In the genomic region with DNA sequence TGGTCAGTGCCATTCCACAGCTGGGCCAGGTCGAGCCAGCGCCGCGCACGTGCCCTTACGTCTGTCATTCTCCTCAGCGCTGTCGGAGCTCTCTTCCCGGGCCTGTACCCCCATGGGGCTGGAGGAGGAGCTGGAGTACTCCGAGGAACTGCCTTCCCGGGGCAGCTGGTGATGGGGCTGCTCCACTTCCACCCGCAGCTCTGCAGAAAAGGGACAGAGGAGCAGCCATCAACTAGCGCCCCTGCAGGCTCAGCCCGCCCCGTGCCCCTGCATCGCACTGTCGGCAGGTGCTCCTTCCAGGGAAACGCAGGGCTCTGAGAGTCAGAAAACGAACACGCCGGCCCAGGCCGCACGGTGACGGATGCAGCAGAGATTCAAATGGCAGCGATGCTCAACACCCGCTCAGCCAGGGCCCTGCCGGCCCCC, we compare ENCODE assay signal across 2 cellular contexts.
A peak's percentile ranks its signal among the peaks of the same experiment; 100 is the strongest.
TF ChIP-seq lines count a peak whose summit lies in the region.

No MANE protein-coding gene starts in this region.

TF ChIP-seq in K562, 482 proteins besides CTCF, POLR2A, EP300 and RAD21:
- peak; percentile 10 for TF ChIP-seq RBM22 (IDR thresholded peaks at IDR 0.05; ENCODE audit: low read depth, low read length, poor library complexity, severe bottlenecking)
- no peak for TF ChIP-seq CAMTA2 (CRISPR knock-in tag; conservative IDR thresholded peaks at IDR 0.05)

TF ChIP-seq in H1, 55 proteins besides CTCF, POLR2A, EP300 and RAD21:
- TF ChIP-seq BRCA1 (IDR thresholded peaks at IDR 0.05; ENCODE audit: low read depth, low read length): no peak
- no peak for TF ChIP-seq SIX5 (IDR thresholded peaks at IDR 0.05; ENCODE audit: low read depth, low read length)
- no peak for TF ChIP-seq JUN (IDR thresholded peaks at IDR 0.05; ENCODE audit: low read depth, low read length)
- TF ChIP-seq MAFK (IDR thresholded peaks at IDR 0.05; ENCODE audit: low read depth, low read length): no peak
- TF ChIP-seq CTBP2 (IDR thresholded peaks at IDR 0.05; ENCODE audit: borderline replicate concordance, insufficient read depth, insufficient read length, low read length): no peak
- TF ChIP-seq RNF2 (IDR thresholded peaks at IDR 0.05; ENCODE audit: borderline replicate concordance, low read depth, low read length, missing control alignments, poor library complexity, severe bottlenecking): no peak
- TF ChIP-seq TAF7 (optimal IDR thresholded peaks at IDR 0.05; ENCODE audit: borderline replicate concordance, low read depth, low read length): no peak
- no peak for TF ChIP-seq PHF8 (conservative IDR thresholded peaks at IDR 0.05; ENCODE audit: low read depth, low read length)
- TF ChIP-seq SRF (IDR thresholded peaks at IDR 0.05; ENCODE audit: low read depth, low read length): no peak
- no peak for TF ChIP-seq KDM4A (IDR thresholded peaks at IDR 0.05; ENCODE audit: low read depth, low read length, severe bottlenecking)
- TF ChIP-seq, protein P1, sequence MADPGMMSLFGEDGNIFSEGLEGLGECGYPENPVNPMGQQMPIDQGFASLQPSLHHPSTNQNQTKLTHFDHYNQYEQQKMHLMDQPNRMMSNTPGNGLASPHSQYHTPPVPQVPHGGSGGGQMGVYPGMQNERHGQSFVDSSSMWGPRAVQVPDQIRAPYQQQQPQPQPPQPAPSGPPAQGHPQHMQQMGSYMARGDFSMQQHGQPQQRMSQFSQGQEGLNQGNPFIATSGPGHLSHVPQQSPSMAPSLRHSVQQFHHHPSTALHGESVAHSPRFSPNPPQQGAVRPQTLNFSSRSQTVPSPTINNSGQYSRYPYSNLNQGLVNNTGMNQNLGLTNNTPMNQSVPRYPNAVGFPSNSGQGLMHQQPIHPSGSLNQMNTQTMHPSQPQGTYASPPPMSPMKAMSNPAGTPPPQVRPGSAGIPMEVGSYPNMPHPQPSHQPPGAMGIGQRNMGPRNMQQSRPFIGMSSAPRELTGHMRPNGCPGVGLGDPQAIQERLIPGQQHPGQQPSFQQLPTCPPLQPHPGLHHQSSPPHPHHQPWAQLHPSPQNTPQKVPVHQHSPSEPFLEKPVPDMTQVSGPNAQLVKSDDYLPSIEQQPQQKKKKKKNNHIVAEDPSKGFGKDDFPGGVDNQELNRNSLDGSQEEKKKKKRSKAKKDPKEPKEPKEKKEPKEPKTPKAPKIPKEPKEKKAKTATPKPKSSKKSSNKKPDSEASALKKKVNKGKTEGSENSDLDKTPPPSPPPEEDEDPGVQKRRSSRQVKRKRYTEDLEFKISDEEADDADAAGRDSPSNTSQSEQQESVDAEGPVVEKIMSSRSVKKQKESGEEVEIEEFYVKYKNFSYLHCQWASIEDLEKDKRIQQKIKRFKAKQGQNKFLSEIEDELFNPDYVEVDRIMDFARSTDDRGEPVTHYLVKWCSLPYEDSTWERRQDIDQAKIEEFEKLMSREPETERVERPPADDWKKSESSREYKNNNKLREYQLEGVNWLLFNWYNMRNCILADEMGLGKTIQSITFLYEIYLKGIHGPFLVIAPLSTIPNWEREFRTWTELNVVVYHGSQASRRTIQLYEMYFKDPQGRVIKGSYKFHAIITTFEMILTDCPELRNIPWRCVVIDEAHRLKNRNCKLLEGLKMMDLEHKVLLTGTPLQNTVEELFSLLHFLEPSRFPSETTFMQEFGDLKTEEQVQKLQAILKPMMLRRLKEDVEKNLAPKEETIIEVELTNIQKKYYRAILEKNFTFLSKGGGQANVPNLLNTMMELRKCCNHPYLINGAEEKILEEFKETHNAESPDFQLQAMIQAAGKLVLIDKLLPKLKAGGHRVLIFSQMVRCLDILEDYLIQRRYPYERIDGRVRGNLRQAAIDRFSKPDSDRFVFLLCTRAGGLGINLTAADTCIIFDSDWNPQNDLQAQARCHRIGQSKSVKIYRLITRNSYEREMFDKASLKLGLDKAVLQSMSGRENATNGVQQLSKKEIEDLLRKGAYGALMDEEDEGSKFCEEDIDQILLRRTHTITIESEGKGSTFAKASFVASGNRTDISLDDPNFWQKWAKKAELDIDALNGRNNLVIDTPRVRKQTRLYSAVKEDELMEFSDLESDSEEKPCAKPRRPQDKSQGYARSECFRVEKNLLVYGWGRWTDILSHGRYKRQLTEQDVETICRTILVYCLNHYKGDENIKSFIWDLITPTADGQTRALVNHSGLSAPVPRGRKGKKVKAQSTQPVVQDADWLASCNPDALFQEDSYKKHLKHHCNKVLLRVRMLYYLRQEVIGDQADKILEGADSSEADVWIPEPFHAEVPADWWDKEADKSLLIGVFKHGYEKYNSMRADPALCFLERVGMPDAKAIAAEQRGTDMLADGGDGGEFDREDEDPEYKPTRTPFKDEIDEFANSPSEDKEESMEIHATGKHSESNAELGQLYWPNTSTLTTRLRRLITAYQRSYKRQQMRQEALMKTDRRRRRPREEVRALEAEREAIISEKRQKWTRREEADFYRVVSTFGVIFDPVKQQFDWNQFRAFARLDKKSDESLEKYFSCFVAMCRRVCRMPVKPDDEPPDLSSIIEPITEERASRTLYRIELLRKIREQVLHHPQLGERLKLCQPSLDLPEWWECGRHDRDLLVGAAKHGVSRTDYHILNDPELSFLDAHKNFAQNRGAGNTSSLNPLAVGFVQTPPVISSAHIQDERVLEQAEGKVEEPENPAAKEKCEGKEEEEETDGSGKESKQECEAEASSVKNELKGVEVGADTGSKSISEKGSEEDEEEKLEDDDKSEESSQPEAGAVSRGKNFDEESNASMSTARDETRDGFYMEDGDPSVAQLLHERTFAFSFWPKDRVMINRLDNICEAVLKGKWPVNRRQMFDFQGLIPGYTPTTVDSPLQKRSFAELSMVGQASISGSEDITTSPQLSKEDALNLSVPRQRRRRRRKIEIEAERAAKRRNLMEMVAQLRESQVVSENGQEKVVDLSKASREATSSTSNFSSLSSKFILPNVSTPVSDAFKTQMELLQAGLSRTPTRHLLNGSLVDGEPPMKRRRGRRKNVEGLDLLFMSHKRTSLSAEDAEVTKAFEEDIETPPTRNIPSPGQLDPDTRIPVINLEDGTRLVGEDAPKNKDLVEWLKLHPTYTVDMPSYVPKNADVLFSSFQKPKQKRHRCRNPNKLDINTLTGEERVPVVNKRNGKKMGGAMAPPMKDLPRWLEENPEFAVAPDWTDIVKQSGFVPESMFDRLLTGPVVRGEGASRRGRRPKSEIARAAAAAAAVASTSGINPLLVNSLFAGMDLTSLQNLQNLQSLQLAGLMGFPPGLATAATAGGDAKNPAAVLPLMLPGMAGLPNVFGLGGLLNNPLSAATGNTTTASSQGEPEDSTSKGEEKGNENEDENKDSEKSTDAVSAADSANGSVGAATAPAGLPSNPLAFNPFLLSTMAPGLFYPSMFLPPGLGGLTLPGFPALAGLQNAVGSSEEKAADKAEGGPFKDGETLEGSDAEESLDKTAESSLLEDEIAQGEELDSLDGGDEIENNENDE (IDR thresholded peaks at IDR 0.05; ENCODE audit: insufficient replicate concordance, low read length): no peak
- TF ChIP-seq KDM5A (IDR thresholded peaks at IDR 0.05; ENCODE audit: low read length): no peak
- no peak for TF ChIP-seq BACH1 (IDR thresholded peaks at IDR 0.05; ENCODE audit: low read length)
- TF ChIP-seq ASH2L (IDR thresholded peaks at IDR 0.05; ENCODE audit: low read length): no peak
- TF ChIP-seq RFX5 (IDR thresholded peaks at IDR 0.05; ENCODE audit: borderline replicate concordance, low read depth, low read length): no peak
- TF ChIP-seq GTF2F1 (IDR thresholded peaks at IDR 0.05; ENCODE audit: borderline replicate concordance, low read depth, low read length): no peak
- no peak for TF ChIP-seq ATF2 (IDR thresholded peaks at IDR 0.05; ENCODE audit: low read length)
- no peak for TF ChIP-seq POLR2AphosphoS5 (IDR thresholded peaks at IDR 0.05; ENCODE audit: low read depth, low read length)
- no peak for TF ChIP-seq NRF1 (IDR thresholded peaks at IDR 0.05; ENCODE audit: low read depth, low read length)
- TF ChIP-seq SUZ12 (IDR thresholded peaks at IDR 0.05; ENCODE audit: low read length): no peak
